ENCODE assay signal across 8 cellular contexts in genomic region chr15:27126449-27126848, GRCh38.
"Had no signal": no experiment of that assay in that cellular context is flagged by ENCODE, and none has a peak within 500 bp of the region (broad histone marks: within the 10 kb centered on the region; RNA-seq: fewer than 3 reads in every experiment).

No MANE protein-coding gene starts in this region.

- FAIRE-seq: G401.6, GM12878, GM12891, GM12892, GM18507, GM19239 had no signal

- DNase-seq: GDM1, GF-D8 had no signal

- H3K4me3 ChIP-seq: GM12878 had no signal

- ATAC-seq: GM12878 had no signal
